Comparison of ENCODE assay signal across 17 cellular contexts in genomic region chr5:136108131-136108739, GRCh38. TPM values are rescaled to one million over a fixed set of nuclear protein-coding genes. Genes with fewer than 3 reads are reported as not detected.
DNase-seq lines count a peak whose midpoint lies in the region; ATAC-seq and TF ChIP-seq lines count a peak whose summit lies in the region.
"Had no signal": no experiment of that assay in that cellular context is flagged by ENCODE, and none has a peak within 500 bp of the region (broad histone marks: within the 10 kb centered on the region; RNA-seq: fewer than 3 reads in every experiment).

No MANE protein-coding gene starts in this region.

- H3K4me3 Mint-ChIP-seq in mesothelial cell of epicardium, result no peak overlapping the region
- H3K4me3 Mint-ChIP-seq: dendritic cell treated with granulocyte-macrophage colony-stimulating factor and Interleukin-4, amounts not matched to agents 40 ng/mL and 50 ng/mL, for 4 days had no signal

- H4K20me1 ChIP-seq in osteoblast (ENCODE audit: insufficient read depth, low read length), result no peaks in the 10 kb centered on the region
- H4K20me1 ChIP-seq: BLaER1 had no signal

- no peaks in the 10 kb centered on the region for H3K27me3 ChIP-seq in tibial nerve
- H3K27me3 ChIP-seq in osteoblast (ENCODE audit: insufficient read depth, low read length), result peaks cover 13% of the 10 kb centered on the region
- H3K27me3 ChIP-seq: BLaER1 had no signal

- ATAC-seq in GM18870 (IDR thresholded peaks at IDR 0.05; ENCODE audit: unreplicated experiment) (peak; percentile 64), HG02571 (IDR thresholded peaks at IDR 0.05; ENCODE audit: unreplicated experiment) (peak; percentile 69), HG03558 (IDR thresholded peaks at IDR 0.05; ENCODE audit: extremely low read depth, unreplicated experiment) (peak; percentile 44), GM21825 (IDR thresholded peaks at IDR 0.05; ENCODE audit: unreplicated experiment) (no peak)
- ATAC-seq: stimulated activated naive CD8-positive, alpha-beta T cell treated with anti-CD3 and anti-CD28 coated beads, Interleukin-15, Interleukin-2, amounts not matched to agents 100 U/mL and 50 U/mL, for 24 hours had no signal

- H3K27ac ChIP-seq in tibial nerve (no peak overlapping the region), osteoblast (ENCODE audit: low read depth, low read length) (no peak overlapping the region)
- H3K27ac ChIP-seq: BLaER1 had no signal

- peaks cover 52% of the 10 kb centered on the region for H3K4me1 Mint-ChIP-seq in mesothelial cell of epicardium

- H3K36me3 Mint-ChIP-seq in mesothelial cell of epicardium, result no peaks in the 10 kb centered on the region

- H3K79me2 ChIP-seq in osteoblast (ENCODE audit: insufficient read depth, low read length), result no peaks in the 10 kb centered on the region

- H3K36me3 ChIP-seq in tibial nerve (no peaks in the 10 kb centered on the region), osteoblast (ENCODE audit: insufficient read depth, low read length) (no peaks in the 10 kb centered on the region)
- H3K36me3 ChIP-seq: BLaER1 had no signal

- TF ChIP-seq CTCF in mesothelial cell of epicardium (IDR thresholded peaks at IDR 0.05; ENCODE audit: unreplicated experiment), result no peak
- TF ChIP-seq CTCF in tibial nerve (IDR thresholded peaks at IDR 0.05), result no peak
- TF ChIP-seq CTCF in osteoblast (IDR thresholded peaks at IDR 0.05; ENCODE audit: extremely low read depth, low read depth, low read length), result no peak

- H3K4me2 ChIP-seq in osteoblast (ENCODE audit: insufficient read depth, low read length), result no peak overlapping the region
- H3K4me2 ChIP-seq: BLaER1 had no signal

- H3K9me3 ChIP-seq in tibial nerve (no peaks in the 10 kb centered on the region), osteoblast (ENCODE audit: low read depth, low read length) (no peaks in the 10 kb centered on the region)
- H3K9me3 ChIP-seq: BLaER1 had no signal

- H3K27me3 Mint-ChIP-seq in mesothelial cell of epicardium (ENCODE audit: low read depth), result no peaks in the 10 kb centered on the region

- no peak for DNase-seq in mesothelial cell of epicardium (ENCODE audit: low spot score in 2 of 2, unreplicated experiment in 2 of 2)
- no peak for DNase-seq in globus pallidus (ENCODE audit: low spot score)
- no peak for DNase-seq in tibial nerve (ENCODE audit: low spot score in 2 of 2)
- no peak for DNase-seq in osteoblast (ENCODE audit: insufficient read length, low spot score, missing footprints)
- DNase-seq: activated CD8-positive, alpha-beta memory T cell treated with anti-CD3 and anti-CD28 coated beads, Interleukin-2, amount 50 U/mL, for 4 hours; EL; NCI-H526; retina; SHP77 treated with DMSO at 0.1 percent for 48 hours; stimulated activated CD4-positive, alpha-beta T cell treated with anti-CD3 and anti-CD28 coated beads, Interleukin-2, amount 100 ng/mL, for 48 hours; stimulated activated naive CD8-positive, alpha-beta T cell treated with anti-CD3 and anti-CD28 coated beads, Interleukin-15, Interleukin-2, amounts not matched to agents 100 U/mL and 50 U/mL, for 24 hours had no signal

- 83 to 94% methylated on average over 3 of the region's 3 CpGs for WGBS in tibial nerve, 2 donors

- no peak for TF ChIP-seq EP300 in tibial nerve (IDR thresholded peaks at IDR 0.05)

- no peak for TF ChIP-seq POLR2A in tibial nerve (IDR thresholded peaks at IDR 0.05)

- H3K27ac Mint-ChIP-seq in mesothelial cell of epicardium, result peak overlapping the region; percentile 11
- H3K27ac Mint-ChIP-seq: dendritic cell treated with granulocyte-macrophage colony-stimulating factor and Interleukin-4, amounts not matched to agents 40 ng/mL and 50 ng/mL, for 4 days had no signal

- no peaks in the 10 kb centered on the region for H3K9me3 Mint-ChIP-seq in mesothelial cell of epicardium
- H3K9me3 Mint-ChIP-seq: dendritic cell treated with granulocyte-macrophage colony-stimulating factor and Interleukin-4, amounts not matched to agents 40 ng/mL and 50 ng/mL, for 4 days had no signal

- H3K4me1 ChIP-seq in tibial nerve (peaks cover 0 to 10% (median 0%) of the 10 kb centered on the region in 4 donors), osteoblast (ENCODE audit: insufficient read depth, low read length) (no peaks in the 10 kb centered on the region)

- no peak overlapping the region for H3K4me3 ChIP-seq in tibial nerve
- H3K4me3 ChIP-seq in osteoblast (ENCODE audit: insufficient read depth, low read length), result no peak overlapping the region
- H3K4me3 ChIP-seq: BLaER1 had no signal

- H2AFZ ChIP-seq in osteoblast (ENCODE audit: low read length), result no peak overlapping the region

RNA-seq across cellular contexts. Expression of gene SMAD5, which starts 24.4 kb away (rescaled TPM):
- total RNA-seq in mesothelial cell of epicardium (93.4 to 102 TPM (median 93.6 TPM) in 3 replicates), tibial nerve (10 to 100 TPM; 34.5 to 65.5 (median 54.3) TPM), osteoblast (58.6 and 61.6 TPM in 2 replicates)
